ENCODE assay signal across 28 cellular contexts in genomic region chr11:101010899-101011298, GRCh38.
DNase-seq lines count a peak whose midpoint lies in the region; ATAC-seq, FAIRE-seq and TF ChIP-seq lines count a peak whose summit lies in the region.
"Had no signal": no experiment of that assay in that cellular context is flagged by ENCODE, and none has a peak within 500 bp of the region (broad histone marks: within the 10 kb centered on the region; RNA-seq: fewer than 3 reads in every experiment).

No MANE protein-coding gene starts in this region.

- intact Hi-C loops in K562 (cut with micrococcal nuclease): no loop called here

- peak; percentile 3 for DNase-seq in EH (ENCODE audit: low read depth)
- no peak for DNase-seq in K562 (ENCODE audit: extremely low read depth in 1 of 4, low spot score in 3 of 4)
- peak; percentile 38 for DNase-seq in kidney tubule cell (ENCODE audit: low spot score)
- DNase-seq in NCI-H1436 (lab: John Stamatoyannopoulos, UW): no peak
- DNase-seq in HFFc6: no peak
- DNase-seq in activated CD4-positive, alpha-beta T cell treated with anti-CD3 and anti-CD28 coated beads for 4 hours: no peak
- DNase-seq: activated CD8-positive, alpha-beta T cell treated with anti-CD3 and anti-CD28 coated beads for 36 hours; activated effector memory CD4-positive, alpha-beta T cell treated with Interleukin-2 at 50 U/mL for 16 hours; body of pancreas; DND-41; heart left ventricle; Kasumi-1; left ventricle myocardium inferior; midbrain; NCI-H187 treated with DMSO at 0.1 percent for 48 hours; NCI-H345; NCI-H82; Right ventricle myocardium superior; stimulated activated CD4-positive, alpha-beta T cell treated with anti-CD3 and anti-CD28 coated beads, Interleukin-4, amount 100 ng/mL, for 24 hours; stimulated activated naive CD4-positive, alpha-beta T cell; SW 1271 had no signal

- in situ Hi-C loops in K562 (cut with MboI): no loop called here

- peak overlapping the region in 1 of 4 donors; percentile 58 for H3K4me3 Mint-ChIP-seq in IgD-negative memory B cell
- no peak overlapping the region for H3K4me3 Mint-ChIP-seq in HFFc6
- H3K4me3 Mint-ChIP-seq: activated CD8-positive, alpha-beta T cell treated with anti-CD3 and anti-CD28 coated beads for 36 hours; natural killer cell treated with Interleukin-12 subunit alpha and Interleukin-12 subunit beta and Interleukin-15 and Interleukin-18, amount 100 ng/mL, for 72 hours had no signal

- CTCF ChIA-PET in K562 (lab: Yijun Ruan, JAX; ENCODE audit: low intra/inter-chr PET ratio): no interaction called here

- no peaks in the 10 kb centered on the region for H3K27me3 ChIP-seq in K562 (ENCODE audit: control insufficient read depth in 2 of 2, insufficient read depth in 2 of 2, low read length in 2 of 2)
- H3K27me3 ChIP-seq: body of pancreas, heart left ventricle, right atrium auricular region had no signal

- no peaks in the 10 kb centered on the region for H3K9me3 ChIP-seq in K562 (replicated peaks; ENCODE audit: control insufficient read depth, insufficient read depth, low read depth, low read length)
- H3K9me3 ChIP-seq: body of pancreas, heart left ventricle, left ventricle myocardium inferior, right atrium auricular region had no signal

- whole genome bisulfite sequencing in K562 (ENCODE audit: insufficient coverage, low coverage, missing lambda C conversion rate): 18% methylated on average over 5 of the region's 5 CpGs

- H3K27ac Mint-ChIP-seq in IgD-negative memory B cell (peak overlapping the region in 2 of 3 donors; percentile 47 to 91), HFFc6 (no peak overlapping the region)
- H3K27ac Mint-ChIP-seq: activated CD8-positive, alpha-beta T cell treated with anti-CD3 and anti-CD28 coated beads for 36 hours; natural killer cell treated with Interleukin-12 subunit alpha and Interleukin-12 subunit beta and Interleukin-15 and Interleukin-18, amount 100 ng/mL, for 72 hours had no signal

- no TSS peak for BruUV-seq in K562 (replicated peaks; lab: Mats Ljungman, UMichigan)

- POLR2A ChIA-PET in K562 (lab: Yijun Ruan, JAX): no interaction called here

- no peaks in the 10 kb centered on the region for H4K20me1 ChIP-seq in K562 (replicated peaks; ENCODE audit: control insufficient read depth, insufficient read depth, low read length)

- no peaks in the 10 kb centered on the region for H3K36me3 ChIP-seq in K562 (ENCODE audit: control insufficient read depth, insufficient read depth, low read length)
- H3K36me3 ChIP-seq: heart left ventricle, left ventricle myocardium inferior, right atrium auricular region had no signal

- H3K9ac ChIP-seq in K562 (ENCODE audit: insufficient read depth in 1 of 2, low read depth in 2 of 2, low read length in 2 of 2): no peak overlapping the region

- H3K27me3 Mint-ChIP-seq in IgD-negative memory B cell (no peaks in the 10 kb centered on the region), HFFc6 (ENCODE audit: insufficient read depth) (no peaks in the 10 kb centered on the region)
- H3K27me3 Mint-ChIP-seq: activated CD8-positive, alpha-beta T cell treated with anti-CD3 and anti-CD28 coated beads for 36 hours; natural killer cell treated with Interleukin-12 subunit alpha and Interleukin-12 subunit beta and Interleukin-15 and Interleukin-18, amount 100 ng/mL, for 72 hours had no signal

- no peak for TF ChIP-seq RAD21 in K562 (CRISPR knock-in tag; conservative IDR thresholded peaks at IDR 0.05 in 1 of 2, IDR thresholded peaks at IDR 0.05 in 1 of 2)

- no peak overlapping the region for H2AFZ ChIP-seq in K562 (ENCODE audit: low read depth, low read length)

- TF ChIP-seq CTCF in K562 (IDR thresholded peaks at IDR 0.05 in 2 of 3, conservative IDR thresholded peaks at IDR 0.05 in 1 of 3; ENCODE audit: insufficient read depth in 2 of 3, low read depth in 1 of 3, low read length in 3 of 3) (no peak), HFFc6 (IDR thresholded peaks at IDR 0.05) (no peak)

- no peak for TF ChIP-seq EP300 in K562 (IDR thresholded peaks at IDR 0.05; ENCODE audit: low read length)

- no peak overlapping the region for H3K4me3 ChIP-seq in K562
- H3K4me3 ChIP-seq: body of pancreas, heart left ventricle, left ventricle myocardium inferior, right atrium auricular region had no signal

- TF ChIP-seq POLR2A in K562 (conservative IDR thresholded peaks at IDR 0.05): no peak

- no peaks in the 10 kb centered on the region for H3K9me1 ChIP-seq in K562 (ENCODE audit: control insufficient read depth, insufficient read depth, low read length)

- no peak for FAIRE-seq in K562 (lab: Jason Lieb, UNC)

- ATAC-seq in K562: no peak
- no peak for ATAC-seq in HG03280 (IDR thresholded peaks at IDR 0.05; ENCODE audit: unreplicated experiment)
- ATAC-seq: activated CD4-positive, CD25-positive, alpha-beta regulatory T cell treated with anti-CD3 and anti-CD28 coated beads, Interleukin-2, amount 50 U/mL, for 24 hours; activated CD8-positive, alpha-beta T cell treated with anti-CD3 and anti-CD28 coated beads for 36 hours; body of pancreas; heart left ventricle; natural killer cell treated with Interleukin-12 subunit alpha and Interleukin-12 subunit beta and Interleukin-15 and Interleukin-18, amount 100 ng/mL, for 72 hours had no signal

- no peaks in the 10 kb centered on the region; a peak in 1 of 5 replicates for H3K4me1 ChIP-seq in K562 (replicated peaks in 1 of 2; ENCODE audit: control insufficient read depth in 2 of 2, insufficient read depth in 2 of 2, low read length in 2 of 2)
- H3K4me1 ChIP-seq: body of pancreas, left ventricle myocardium inferior, right atrium auricular region had no signal

- H3K4me2 ChIP-seq in K562 (ENCODE audit: insufficient read depth, low read length): no peak overlapping the region

- no peak overlapping the region for H3K27ac ChIP-seq in K562 (ENCODE audit: extremely low read depth, low read depth, low read length)
- H3K27ac ChIP-seq: body of pancreas, C4-2B, epithelial cell of prostate, heart left ventricle, left ventricle myocardium inferior, right atrium auricular region had no signal

- no peaks in the 10 kb centered on the region for H3K36me3 Mint-ChIP-seq in IgD-negative memory B cell
- no peaks in the 10 kb centered on the region for H3K36me3 Mint-ChIP-seq in HFFc6 (ENCODE audit: low read depth)
- H3K36me3 Mint-ChIP-seq: natural killer cell treated with Interleukin-12 subunit alpha and Interleukin-12 subunit beta and Interleukin-15 and Interleukin-18, amount 100 ng/mL, for 72 hours had no signal

- H3K4me1 Mint-ChIP-seq in IgD-negative memory B cell (peaks cover 16 to 29% (median 22%) of the 10 kb centered on the region in 3 donors), HFFc6 (ENCODE audit: low read depth) (no peaks in the 10 kb centered on the region)

- peaks cover 0 to 12% (median 9%) of the 10 kb centered on the region in 3 donors for H3K9me3 Mint-ChIP-seq in IgD-negative memory B cell
- 0 out of 2 replicates have a peak, but pooled peaks cover 4% of the 10 kb centered on the region for H3K9me3 Mint-ChIP-seq in HFFc6

- no peaks in the 10 kb centered on the region for H3K79me2 ChIP-seq in K562 (ENCODE audit: control insufficient read depth, insufficient read depth, low read length)

TF ChIP-seq in K562, 482 proteins besides CTCF, POLR2A, EP300 and RAD21:
- peak; percentile 31 for TF ChIP-seq RFX1 (IDR thresholded peaks at IDR 0.05)
- TF ChIP-seq ZNF316 (IDR thresholded peaks at IDR 0.05): no peak
- TF ChIP-seq MLLT1 (IDR thresholded peaks at IDR 0.05): no peak

Comparison
In these comparisons a context has a peak if more than half of its experiments do, and no peak if none do; other contexts are left out.
1. DNase-seq: peak in EH (single experiment) and kidney tubule cell (single experiment); none in K562 (0 of 4), NCI-H1436 (single experiment), HFFc6 (single experiment) and activated CD4-positive, alpha-beta T cell treated with anti-CD3 and anti-CD28 coated beads for 4 hours (0 of 2).